9 cellular contexts compared by ENCODE assay signal in genomic region chr1:5637171-5637570, GRCh38.
DNase-seq lines count a peak whose midpoint lies in the region; ATAC-seq and TF ChIP-seq lines count a peak whose summit lies in the region.
"Had no signal": no experiment of that assay in that cellular context is flagged by ENCODE, and none has a peak within 500 bp of the region (broad histone marks: within the 10 kb centered on the region; RNA-seq: fewer than 3 reads in every experiment).

No MANE protein-coding gene starts in this region.

- no peak overlapping the region for H3K18ac ChIP-seq in mesenchymal stem cell (ENCODE audit: low read depth in 1 of 2, low read length in 2 of 2)

- H3K9me3 ChIP-seq in esophagus muscularis mucosa (no peaks in the 10 kb centered on the region), mesenchymal stem cell (ENCODE audit: control insufficient read depth, low read length) (no peaks in the 10 kb centered on the region)

- H3K36me3 ChIP-seq in esophagus muscularis mucosa: no peaks in the 10 kb centered on the region
- H3K36me3 ChIP-seq in mesenchymal stem cell (ENCODE audit: control insufficient read depth in 1 of 2, insufficient read depth in 2 of 2, low read depth in 1 of 2, low read length in 2 of 2): no peaks in the 10 kb centered on the region

- WGBS in esophagus muscularis mucosa: 89% methylated on average over 2 of the region's 2 CpGs
- WGBS in mesenchymal stem cell: 72% methylated on average over 2 of the region's 2 CpGs

- no peak overlapping the region for H3K27ac Mint-ChIP-seq in CD14-positive monocyte

- H3K27me3 ChIP-seq in esophagus muscularis mucosa: peaks cover 0 to 59% (median 0%) of the 10 kb centered on the region in 4 donors
- H3K27me3 ChIP-seq in mesenchymal stem cell (ENCODE audit: control insufficient read depth in 1 of 2, insufficient read depth in 1 of 2, low read length in 2 of 2): no peaks in the 10 kb centered on the region

- TF ChIP-seq POLR2A in esophagus muscularis mucosa (IDR thresholded peaks at IDR 0.05; ENCODE audit: low read depth): no peak

- DNase-seq in CD14-positive monocyte (ENCODE audit: low spot score) (no peak), GM12865 (ENCODE audit: low read depth) (peak; percentile 21), RPMI8226 (peak; percentile 67), esophagus muscularis mucosa (ENCODE audit: extremely low spot score) (no peak), SIG-M5 (lab: John Stamatoyannopoulos, UW) (no peak), mesenchymal stem cell (no peak), iPS-NIHi11 (ENCODE audit: low spot score) (no peak)
- DNase-seq: left cardiac atrium had no signal

- no peak overlapping the region for H3K9ac ChIP-seq in mesenchymal stem cell (ENCODE audit: low read length)

- no peak overlapping the region for H2BK5ac ChIP-seq in mesenchymal stem cell (ENCODE audit: low read depth, low read length, poor library complexity, severe bottlenecking)

- H3K36me3 Mint-ChIP-seq in CD14-positive monocyte: no peaks in the 10 kb centered on the region

- H3K4me3 ChIP-seq in GM12865 (ENCODE audit: low read depth, low read length) (no peak overlapping the region), esophagus muscularis mucosa (no peak overlapping the region), mesenchymal stem cell (ENCODE audit: insufficient read depth in 1 of 2, low read depth in 1 of 2, low read length in 2 of 2) (no peak overlapping the region)

- H4K91ac ChIP-seq in mesenchymal stem cell (ENCODE audit: low read length): no peak overlapping the region

- no peak overlapping the region for H3K27ac ChIP-seq in esophagus muscularis mucosa (replicated peaks in 1 of 4)
- no peak overlapping the region for H3K27ac ChIP-seq in mesenchymal stem cell (ENCODE audit: low read length, poor library complexity, severe bottlenecking)

- no peak for TF ChIP-seq EP300 in esophagus muscularis mucosa (IDR thresholded peaks at IDR 0.05)

- intact Hi-C loops in CD14-positive monocyte (cut with micrococcal nuclease) (no loop called here), esophagus muscularis mucosa (cut with DNase I) (no loop called here)

- H4K8ac ChIP-seq in mesenchymal stem cell (ENCODE audit: low read length): no peak overlapping the region

- H3K4me3 Mint-ChIP-seq in CD14-positive monocyte: no peak overlapping the region

- H3K4me2 ChIP-seq in mesenchymal stem cell (ENCODE audit: low read length, poor library complexity, severe bottlenecking): no peak overlapping the region

- no peak overlapping the region for H3K4ac ChIP-seq in mesenchymal stem cell (ENCODE audit: low read depth in 1 of 2, low read length in 2 of 2)

- H2AFZ ChIP-seq in mesenchymal stem cell (ENCODE audit: low read depth, low read length): no peak overlapping the region

- no peak overlapping the region for H2BK15ac ChIP-seq in mesenchymal stem cell (ENCODE audit: low read depth, poor library complexity, severe bottlenecking)

- no peak overlapping the region for H3K23ac ChIP-seq in mesenchymal stem cell (ENCODE audit: low read length in 2 of 2)

- no peak overlapping the region for H2BK12ac ChIP-seq in mesenchymal stem cell (ENCODE audit: low read length in 2 of 2)

- H2BK120ac ChIP-seq in mesenchymal stem cell (ENCODE audit: low read depth, low read length): no peak overlapping the region

- H3K4me1 ChIP-seq in esophagus muscularis mucosa: no peaks in the 10 kb centered on the region
- no peaks in the 10 kb centered on the region for H3K4me1 ChIP-seq in mesenchymal stem cell (ENCODE audit: control insufficient read depth, insufficient read depth, low read depth, low read length)

- H3K27me3 Mint-ChIP-seq in CD14-positive monocyte (ENCODE audit: low read depth in 3 of 3): peaks cover 5 to 8% (median 6%) of the 10 kb centered on the region in 3 donors

- H3K4me1 Mint-ChIP-seq in CD14-positive monocyte: no peaks in the 10 kb centered on the region

- H3K14ac ChIP-seq in mesenchymal stem cell (ENCODE audit: low read length in 2 of 2): no peak overlapping the region

- H3K79me1 ChIP-seq in mesenchymal stem cell (replicated peaks; ENCODE audit: low read length, poor library complexity, severe bottlenecking): no peaks in the 10 kb centered on the region

- TF ChIP-seq CTCF in CD14-positive monocyte (IDR thresholded peaks at IDR 0.05) (peak; percentile 31), GM12865 (IDR thresholded peaks at IDR 0.05; ENCODE audit: insufficient read depth, low read depth, low read length, missing control alignments) (peak; percentile 46), esophagus muscularis mucosa (IDR thresholded peaks at IDR 0.05) (peak; percentile 11 to 36 (median 14))

- H2AK5ac ChIP-seq in mesenchymal stem cell (ENCODE audit: low read length, severe bottlenecking): no peak overlapping the region

- peaks cover 0 to 7% (median 3%) of the 10 kb centered on the region in 7 donors for H3K9me3 Mint-ChIP-seq in CD14-positive monocyte

- ATAC-seq in HG02571 (IDR thresholded peaks at IDR 0.05; ENCODE audit: unreplicated experiment): no peak
- ATAC-seq: left cardiac atrium had no signal

Comparison
In these comparisons a context has a peak if more than half of its experiments do, and no peak if none do; other contexts are left out.
1. DNase-seq: peak in GM12865 (single experiment) and RPMI8226 (single experiment); none in CD14-positive monocyte (single experiment), esophagus muscularis mucosa (single experiment), SIG-M5 (single experiment), mesenchymal stem cell (single experiment) and iPS-NIHi11 (single experiment).
2. Peak in every context shown above with its lines, with median percentiles within 50 percentile points of each other: CTCF ChIP-seq.